Comparison of ENCODE assay signal across 20 cellular contexts in genomic region chr12:116565963-116566362, GRCh38. TPM values are rescaled to one million over a fixed set of nuclear protein-coding genes. Genes with fewer than 3 reads are reported as not detected.
"Had no signal": no experiment of that assay in that cellular context is flagged by ENCODE, and none has a peak within 500 bp of the region (broad histone marks: within the 10 kb centered on the region; RNA-seq: fewer than 3 reads in every experiment).

No MANE protein-coding gene starts in this region.

- H3K27ac Mint-ChIP-seq: endodermal cell, nephron, type B pancreatic cell had no signal

- H3K4me1 Mint-ChIP-seq: nephron had no signal

- H3K27me3 Mint-ChIP-seq: naive B cell, type B pancreatic cell had no signal

- H3K36me3 ChIP-seq: stomach had no signal

- H3K4me1 ChIP-seq: stomach had no signal

- H3K4me3 Mint-ChIP-seq: endodermal cell, nephron, type B pancreatic cell had no signal

- H3K27me3 ChIP-seq: hepatocyte, stomach had no signal

- H3K4me3 ChIP-seq: coronary artery, hepatocyte, lung, stomach had no signal

- DNase-seq: effector CD4-positive, alpha-beta T cell; endodermal cell; foreskin melanocyte; head of caudate nucleus; left colon; left ventricle myocardium superior; mesendoderm; naive B cell; posterior cingulate gyrus; right cardiac atrium; small intestine; stimulated activated CD4-positive, alpha-beta T cell treated with anti-CD3 and anti-CD28 coated beads, Interleukin-12 subunit alpha, Interleukin-12 subunit beta, amount 100 ng/mL, for 4 hours; stimulated activated naive CD4-positive, alpha-beta T cell; stomach; substantia nigra had no signal

- ATAC-seq: left colon, left ventricle myocardium superior, right cardiac atrium had no signal

- H3K27ac ChIP-seq: coronary artery, hepatocyte, stomach had no signal

RNA-seq across cellular contexts. Expression of gene MAP1LC3B2, which starts 6.8 kb away (rescaled TPM):
- total RNA-seq: hepatocyte had no signal
